ENCODE assay signal across 1 cellular context in genomic region chr5:62661126-62661525, GRCh38.
A peak's percentile ranks its signal among the peaks of the same experiment; 100 is the strongest.
TF ChIP-seq lines count a peak whose summit lies in the region.

No MANE protein-coding gene starts in this region.

TF ChIP-seq in HepG2, 621 proteins besides CTCF, POLR2A, EP300 and RAD21 (continued from another document):
- TF ChIP-seq, protein P1, sequence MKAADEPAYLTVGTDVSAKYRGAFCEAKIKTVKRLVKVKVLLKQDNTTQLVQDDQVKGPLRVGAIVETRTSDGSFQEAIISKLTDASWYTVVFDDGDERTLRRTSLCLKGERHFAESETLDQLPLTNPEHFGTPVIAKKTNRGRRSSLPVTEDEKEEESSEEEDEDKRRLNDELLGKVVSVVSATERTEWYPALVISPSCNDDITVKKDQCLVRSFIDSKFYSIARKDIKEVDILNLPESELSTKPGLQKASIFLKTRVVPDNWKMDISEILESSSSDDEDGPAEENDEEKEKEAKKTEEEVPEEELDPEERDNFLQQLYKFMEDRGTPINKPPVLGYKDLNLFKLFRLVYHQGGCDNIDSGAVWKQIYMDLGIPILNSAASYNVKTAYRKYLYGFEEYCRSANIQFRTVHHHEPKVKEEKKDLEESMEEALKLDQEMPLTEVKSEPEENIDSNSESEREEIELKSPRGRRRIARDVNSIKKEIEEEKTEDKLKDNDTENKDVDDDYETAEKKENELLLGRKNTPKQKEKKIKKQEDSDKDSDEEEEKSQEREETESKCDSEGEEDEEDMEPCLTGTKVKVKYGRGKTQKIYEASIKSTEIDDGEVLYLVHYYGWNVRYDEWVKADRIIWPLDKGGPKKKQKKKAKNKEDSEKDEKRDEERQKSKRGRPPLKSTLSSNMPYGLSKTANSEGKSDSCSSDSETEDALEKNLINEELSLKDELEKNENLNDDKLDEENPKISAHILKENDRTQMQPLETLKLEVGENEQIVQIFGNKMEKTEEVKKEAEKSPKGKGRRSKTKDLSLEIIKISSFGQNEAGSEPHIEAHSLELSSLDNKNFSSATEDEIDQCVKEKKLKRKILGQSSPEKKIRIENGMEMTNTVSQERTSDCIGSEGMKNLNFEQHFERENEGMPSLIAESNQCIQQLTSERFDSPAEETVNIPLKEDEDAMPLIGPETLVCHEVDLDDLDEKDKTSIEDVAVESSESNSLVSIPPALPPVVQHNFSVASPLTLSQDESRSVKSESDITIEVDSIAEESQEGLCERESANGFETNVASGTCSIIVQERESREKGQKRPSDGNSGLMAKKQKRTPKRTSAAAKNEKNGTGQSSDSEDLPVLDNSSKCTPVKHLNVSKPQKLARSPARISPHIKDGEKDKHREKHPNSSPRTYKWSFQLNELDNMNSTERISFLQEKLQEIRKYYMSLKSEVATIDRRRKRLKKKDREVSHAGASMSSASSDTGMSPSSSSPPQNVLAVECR (CRISPR knock-in tag; IDR thresholded peaks at IDR 0.05; ENCODE audit: borderline replicate concordance), result peak; percentile 37; the same call in 1 of the 2 replicates
- TF ChIP-seq FOXK1 (CRISPR knock-in tag; IDR thresholded peaks at IDR 0.05; ENCODE audit: borderline replicate concordance, low read depth) (no peak), SALL1 (CRISPR knock-in tag; IDR thresholded peaks at IDR 0.05) (peak; percentile 78), POGZ (CRISPR knock-in tag; IDR thresholded peaks at IDR 0.05) (0 out of 2 replicates have a peak, but pooled peaks have one; percentile 20), ZNF501 (CRISPR knock-in tag; IDR thresholded peaks at IDR 0.05) (peak; percentile 46; the same call in 1 of the 2 replicates), CCAR2 (optimal IDR thresholded peaks at IDR 0.05; ENCODE audit: low read depth, low read length) (no peak), KDM2A (CRISPR knock-in tag; IDR thresholded peaks at IDR 0.05; ENCODE audit: borderline replicate concordance, low read depth) (peak; percentile 27; the same call in 1 of the 2 replicates), FOXO1 (CRISPR knock-in tag; IDR thresholded peaks at IDR 0.05) (peak; percentile 16; the same call in 1 of the 2 replicates), ZMAT3 (CRISPR knock-in tag; conservative IDR thresholded peaks at IDR 0.05) (0 out of 2 replicates have a peak, but pooled peaks have one; percentile 48), SMYD3 (CRISPR knock-in tag; IDR thresholded peaks at IDR 0.05) (no peak), SMAD3 (CRISPR knock-in tag; IDR thresholded peaks at IDR 0.05) (no peak), ETS1 (CRISPR knock-in tag; IDR thresholded peaks at IDR 0.05) (no peak), AKNA (CRISPR knock-in tag; IDR thresholded peaks at IDR 0.05; ENCODE audit: borderline replicate concordance) (no peak), GATAD2A (CRISPR knock-in tag; IDR thresholded peaks at IDR 0.05) (0 out of 2 replicates have a peak, but pooled peaks have one; percentile 13), ZMYM4 (CRISPR knock-in tag; IDR thresholded peaks at IDR 0.05) (peak; percentile 80), LCORL (IDR thresholded peaks at IDR 0.05) (no peak), LCORL (CRISPR knock-in tag; IDR thresholded peaks at IDR 0.05) (0 out of 2 replicates have a peak, but pooled peaks have one; percentile 50), PAXIP1 (CRISPR knock-in tag; conservative IDR thresholded peaks at IDR 0.05) (peak; percentile 55), ZBTB10 (CRISPR knock-in tag; IDR thresholded peaks at IDR 0.05; ENCODE audit: borderline replicate concordance) (peak; percentile 55; the same call in 1 of the 2 replicates), ZNF782 (CRISPR knock-in tag; IDR thresholded peaks at IDR 0.05; ENCODE audit: borderline replicate concordance) (0 out of 2 replicates have a peak, but pooled peaks have one; percentile 48), STAG1 (CRISPR knock-in tag; IDR thresholded peaks at IDR 0.05) (peak; percentile 46), ZNF121 (CRISPR knock-in tag; IDR thresholded peaks at IDR 0.05) (no peak)
- TF ChIP-seq, protein P2, sequence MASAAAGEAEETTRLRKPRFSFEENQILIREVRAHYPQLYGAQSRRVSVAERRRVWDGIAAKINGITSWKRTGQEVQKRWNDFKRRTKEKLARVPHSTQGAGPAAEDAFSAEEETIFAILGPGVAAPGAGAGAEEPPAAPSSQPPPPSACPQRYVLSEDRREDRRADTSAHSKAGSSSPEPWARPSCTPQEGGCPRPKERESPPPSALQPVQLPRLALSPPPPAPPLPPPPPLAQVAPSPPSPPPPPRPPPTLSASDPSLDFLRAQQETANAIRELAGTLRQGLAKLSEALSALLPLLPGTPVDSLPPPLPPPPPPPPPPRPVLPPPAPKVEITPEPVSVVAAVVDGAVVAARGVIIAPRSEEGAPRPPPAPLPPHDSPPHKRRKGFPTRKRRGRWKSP (CRISPR knock-in tag; IDR thresholded peaks at IDR 0.05), result 0 out of 2 replicates have a peak, but pooled peaks have one; percentile 27
- TF ChIP-seq, protein P3, sequence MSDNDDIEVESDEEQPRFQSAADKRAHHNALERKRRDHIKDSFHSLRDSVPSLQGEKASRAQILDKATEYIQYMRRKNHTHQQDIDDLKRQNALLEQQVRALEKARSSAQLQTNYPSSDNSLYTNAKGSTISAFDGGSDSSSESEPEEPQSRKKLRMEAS (IDR thresholded peaks at IDR 0.05), result peak; percentile 41; the same call in 1 of the 2 replicates
- TF ChIP-seq, protein P4, sequence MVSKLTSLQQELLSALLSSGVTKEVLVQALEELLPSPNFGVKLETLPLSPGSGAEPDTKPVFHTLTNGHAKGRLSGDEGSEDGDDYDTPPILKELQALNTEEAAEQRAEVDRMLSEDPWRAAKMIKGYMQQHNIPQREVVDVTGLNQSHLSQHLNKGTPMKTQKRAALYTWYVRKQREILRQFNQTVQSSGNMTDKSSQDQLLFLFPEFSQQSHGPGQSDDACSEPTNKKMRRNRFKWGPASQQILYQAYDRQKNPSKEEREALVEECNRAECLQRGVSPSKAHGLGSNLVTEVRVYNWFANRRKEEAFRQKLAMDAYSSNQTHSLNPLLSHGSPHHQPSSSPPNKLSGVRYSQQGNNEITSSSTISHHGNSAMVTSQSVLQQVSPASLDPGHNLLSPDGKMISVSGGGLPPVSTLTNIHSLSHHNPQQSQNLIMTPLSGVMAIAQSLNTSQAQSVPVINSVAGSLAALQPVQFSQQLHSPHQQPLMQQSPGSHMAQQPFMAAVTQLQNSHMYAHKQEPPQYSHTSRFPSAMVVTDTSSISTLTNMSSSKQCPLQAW (CRISPR knock-in tag; IDR thresholded peaks at IDR 0.05), result 0 out of 2 replicates have a peak, but pooled peaks have one; percentile 22
- TF ChIP-seq, protein P5, sequence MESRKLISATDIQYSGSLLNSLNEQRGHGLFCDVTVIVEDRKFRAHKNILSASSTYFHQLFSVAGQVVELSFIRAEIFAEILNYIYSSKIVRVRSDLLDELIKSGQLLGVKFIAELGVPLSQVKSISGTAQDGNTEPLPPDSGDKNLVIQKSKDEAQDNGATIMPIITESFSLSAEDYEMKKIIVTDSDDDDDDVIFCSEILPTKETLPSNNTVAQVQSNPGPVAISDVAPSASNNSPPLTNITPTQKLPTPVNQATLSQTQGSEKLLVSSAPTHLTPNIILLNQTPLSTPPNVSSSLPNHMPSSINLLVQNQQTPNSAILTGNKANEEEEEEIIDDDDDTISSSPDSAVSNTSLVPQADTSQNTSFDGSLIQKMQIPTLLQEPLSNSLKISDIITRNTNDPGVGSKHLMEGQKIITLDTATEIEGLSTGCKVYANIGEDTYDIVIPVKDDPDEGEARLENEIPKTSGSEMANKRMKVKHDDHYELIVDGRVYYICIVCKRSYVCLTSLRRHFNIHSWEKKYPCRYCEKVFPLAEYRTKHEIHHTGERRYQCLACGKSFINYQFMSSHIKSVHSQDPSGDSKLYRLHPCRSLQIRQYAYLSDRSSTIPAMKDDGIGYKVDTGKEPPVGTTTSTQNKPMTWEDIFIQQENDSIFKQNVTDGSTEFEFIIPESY (CRISPR knock-in tag; IDR thresholded peaks at IDR 0.05), result no peak
- TF ChIP-seq, protein P6, sequence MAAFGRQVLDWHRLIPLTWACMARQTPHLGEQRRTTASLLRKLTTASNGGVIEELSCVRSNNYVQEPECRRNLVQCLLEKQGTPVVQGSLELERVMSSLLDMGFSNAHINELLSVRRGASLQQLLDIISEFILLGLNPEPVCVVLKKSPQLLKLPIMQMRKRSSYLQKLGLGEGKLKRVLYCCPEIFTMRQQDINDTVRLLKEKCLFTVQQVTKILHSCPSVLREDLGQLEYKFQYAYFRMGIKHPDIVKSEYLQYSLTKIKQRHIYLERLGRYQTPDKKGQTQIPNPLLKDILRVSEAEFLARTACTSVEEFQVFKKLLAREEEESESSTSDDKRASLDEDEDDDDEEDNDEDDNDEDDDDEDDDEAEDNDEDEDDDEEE (CRISPR knock-in tag; IDR thresholded peaks at IDR 0.05), result no peak
